8 cellular contexts compared by ENCODE assay signal in genomic region chr22:31272522-31273446, GRCh38. TPM values are rescaled to one million over a fixed set of nuclear protein-coding genes. Genes with fewer than 3 reads are reported as not detected.
DNase-seq lines count a peak whose midpoint lies in the region; ATAC-seq and TF ChIP-seq lines count a peak whose summit lies in the region.

No MANE protein-coding gene starts in this region.

- H3K9me3 ChIP-seq in liver (ENCODE audit: control insufficient read depth in 4 of 4, low read length in 3 of 4): no peaks in the 10 kb centered on the region
- no peaks in the 10 kb centered on the region for H3K9me3 ChIP-seq in thoracic aorta

- POLR2A ChIA-PET in activated B cell treated with CpG ODN at 0.5 μM for 24 hours (lab: Charles Lee): interaction anchor here (0.6 to 1.6 kb wide), 7 partner anchors 13 to 184 kb away, joined by 3 to 16 read pairs (median 5); partner anchors contain the start of genes DRG1, LIMK2 and PIK3IP1

- peak; percentile 64 for ATAC-seq in activated B cell treated with CpG ODN at 0.5 μM for 24 hours (ENCODE audit: low read depth)
- ATAC-seq in thoracic aorta (ENCODE audit: insufficient number of reproducible peaks, low FRiP score, low read depth): no peak
- ATAC-seq in HG02840 (IDR thresholded peaks at IDR 0.05; ENCODE audit: low FRiP score, unreplicated experiment): no peak

- H3K4me3 ChIP-seq in liver (ENCODE audit: low read depth in 1 of 3, low read length in 3 of 3) (no peak overlapping the region), thoracic aorta (no peak overlapping the region)

- H3K9me3 Mint-ChIP-seq in activated B cell treated with CpG ODN at 0.5 μM for 24 hours: no peaks in the 10 kb centered on the region

- H3K4me1 ChIP-seq in liver (ENCODE audit: control insufficient read depth in 4 of 4, insufficient read depth in 4 of 4, low read length in 3 of 4) (no peaks in the 10 kb centered on the region), thoracic aorta (ENCODE audit: control insufficient read depth in 1 of 2, low read depth in 2 of 2) (no peaks in the 10 kb centered on the region)

- peak; percentile 46 for TF ChIP-seq CTCF in activated B cell treated with CpG ODN at 0.5 μM for 24 hours (IDR thresholded peaks at IDR 0.05)
- peak; percentile 62 for TF ChIP-seq CTCF in liver (IDR thresholded peaks at IDR 0.05; ENCODE audit: low read depth, low read length, missing input control)
- TF ChIP-seq CTCF in thoracic aorta (IDR thresholded peaks at IDR 0.05): peak; percentile 73

- DNase-seq in SIG-M5 treated with dmso at 0.1 percent for 504 hours (lab: John Stamatoyannopoulos, UW; ENCODE audit: unreplicated experiment) (peak; percentile 22), SIG-M5 (lab: John Stamatoyannopoulos, UW) (no peak), NCI-H1092 (lab: John Stamatoyannopoulos, UW) (peak; percentile 30), activated B cell treated with CpG ODN at 0.5 μM for 24 hours (no peak), dermis blood vessel endothelial cell (peak; percentile 83), thoracic aorta (ENCODE audit: low spot score) (no peak)

- H3K27ac ChIP-seq in liver (ENCODE audit: low read depth in 1 of 2, low read length in 2 of 2) (no peak overlapping the region), thoracic aorta (peak overlapping the region in 1 of 2 donors; percentile 15)

- H3K27me3 ChIP-seq in liver (ENCODE audit: control insufficient read depth in 4 of 4, insufficient read depth in 4 of 4, low read length in 3 of 4) (no peaks in the 10 kb centered on the region), thoracic aorta (replicated peaks; ENCODE audit: insufficient read depth) (no peaks in the 10 kb centered on the region)

- H3K4me3 Mint-ChIP-seq in activated B cell treated with CpG ODN at 0.5 μM for 24 hours: no peak overlapping the region

- CTCF ChIA-PET in activated B cell treated with CpG ODN at 0.5 μM for 24 hours (lab: Charles Lee): interaction anchor here (0.7 to 5.1 kb wide), 17 partner anchors 10 to 184 kb away, joined by 3 to 53 read pairs (median 5); partner anchors contain the start of genes LIMK2 and PIK3IP1

- H3K9ac ChIP-seq in liver (ENCODE audit: low read depth in 1 of 2, low read length in 2 of 2): no peak overlapping the region

- TF ChIP-seq RAD21 in liver (IDR thresholded peaks at IDR 0.05): peak; percentile 74 to 87

- H3K36me3 ChIP-seq in liver (ENCODE audit: control insufficient read depth in 4 of 4, insufficient read depth in 3 of 4, low read depth in 1 of 4, low read length in 3 of 4): peaks cover 8 to 36% (median 14%) of the 10 kb centered on the region in 4 donors
- peaks cover 39% of the 10 kb centered on the region for H3K36me3 ChIP-seq in thoracic aorta

- peaks cover 47% of the 10 kb centered on the region for H3K36me3 Mint-ChIP-seq in activated B cell treated with CpG ODN at 0.5 μM for 24 hours (ENCODE audit: low read depth)

- intact Hi-C loops in activated B cell treated with CpG ODN at 0.5 μM for 24 hours (cut with micrococcal nuclease): loop anchor here (1.0 to 5.0 kb wide), 5 partner anchors 20 to 183 kb away; partner anchors contain the start of genes LIMK2, PIK3IP1 and SELENOM

- H3K27me3 Mint-ChIP-seq in activated B cell treated with CpG ODN at 0.5 μM for 24 hours: no peaks in the 10 kb centered on the region

- no peak overlapping the region for H3K27ac Mint-ChIP-seq in activated B cell treated with CpG ODN at 0.5 μM for 24 hours

- H3K4me1 Mint-ChIP-seq in activated B cell treated with CpG ODN at 0.5 μM for 24 hours: no peaks in the 10 kb centered on the region

- 80% methylated on average over 15 of the region's 15 CpGs for WGBS in liver

TF ChIP-seq in liver, 16 proteins besides CTCF, POLR2A, EP300 and RAD21:
- TF ChIP-seq ATF3 (IDR thresholded peaks at IDR 0.05) (no peak), REST (IDR thresholded peaks at IDR 0.05) (no peak)
TF ChIP-seq in liver: peak in this region for 0.

RNA-seq across cellular contexts. Expression of gene PIK3IP1, which starts 19.5 kb away (rescaled TPM):
- total RNA-seq in activated B cell treated with CpG ODN at 0.5 μM for 24 hours (20.3 and 21.0 TPM in 2 replicates), dermis blood vessel endothelial cell (15.4 and 17.2 TPM in 2 replicates), liver (1 to 10 TPM; 7.3 to 7.8 TPM), thoracic aorta (10 to 100 TPM; 56.3 to 57.9 TPM)
- polyA plus RNA-seq in liver: 1 to 10 TPM; 3.1 to 4.7 TPM

Comparison
In these comparisons a context has a peak if more than half of its experiments do, and no peak if none do; other contexts are left out.
1. DNase-seq: peak in SIG-M5 treated with dmso at 0.1 percent for 504 hours (single experiment), NCI-H1092 (single experiment) and dermis blood vessel endothelial cell (single experiment); none in SIG-M5 (single experiment), activated B cell treated with CpG ODN at 0.5 μM for 24 hours (single experiment) and thoracic aorta (single experiment).
2. Peak in every context shown above with its lines, with median percentiles within 50 percentile points of each other: CTCF ChIP-seq.